ENCODE assay signal across 17 cellular contexts in the genomic region with DNA sequence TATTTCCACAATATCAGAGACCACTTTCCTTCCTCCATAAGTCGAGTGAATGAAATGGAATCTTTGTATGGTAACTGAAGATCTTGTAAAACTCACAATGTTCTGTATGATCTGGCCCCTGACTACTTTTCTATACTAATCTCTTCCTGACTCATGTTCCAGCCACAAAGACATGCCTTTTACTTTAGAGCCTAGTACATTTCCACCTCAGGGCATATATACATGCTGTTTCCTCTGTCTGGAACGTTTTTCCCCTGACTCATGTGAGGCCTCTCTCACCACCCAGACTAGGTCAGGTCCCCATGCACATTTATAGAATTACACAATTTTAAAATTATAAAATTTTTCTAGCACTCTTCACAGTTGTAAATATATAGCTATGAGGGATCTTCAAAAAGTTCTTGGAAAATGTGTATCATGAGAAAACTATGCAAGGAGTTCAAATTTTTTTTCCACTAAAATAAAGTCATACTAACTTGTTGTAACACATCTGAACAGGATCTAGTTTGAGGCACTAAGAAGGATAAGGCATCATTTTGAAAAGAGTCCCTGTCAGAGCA.
DNase-seq lines count a peak whose midpoint lies in the region; ATAC-seq and TF ChIP-seq lines count a peak whose summit lies in the region.
"Had no signal": no experiment of that assay in that cellular context is flagged by ENCODE, and none has a peak within 500 bp of the region (broad histone marks: within the 10 kb centered on the region; RNA-seq: fewer than 3 reads in every experiment).

No MANE protein-coding gene starts in this region.

- H3K36me3 Mint-ChIP-seq in activated CD4-positive, alpha-beta T cell treated with anti-CD3 and anti-CD28 coated beads for 36 hours (ENCODE audit: low read depth): no peaks in the 10 kb centered on the region
- H3K36me3 Mint-ChIP-seq in activated CD4-positive, alpha-beta T cell treated with anti-CD3 and anti-CD28 coated beads, Interleukin-2, amount 10 ng/mL, durations not matched to agents 7 days and 5 days (ENCODE audit: low read depth): no peaks in the 10 kb centered on the region
- H3K36me3 Mint-ChIP-seq: T-cell had no signal

- no peak overlapping the region for H3K27ac Mint-ChIP-seq in activated CD4-positive, alpha-beta T cell treated with anti-CD3 and anti-CD28 coated beads for 36 hours
- no peak overlapping the region for H3K27ac Mint-ChIP-seq in activated CD4-positive, alpha-beta T cell treated with anti-CD3 and anti-CD28 coated beads, Interleukin-2, amount 10 ng/mL, durations not matched to agents 7 days and 5 days
- H3K27ac Mint-ChIP-seq: T-cell had no signal

- POLR2A ChIA-PET in activated CD4-positive, alpha-beta T cell treated with anti-CD3 and anti-CD28 coated beads for 36 hours (lab: Charles Lee): no interaction called here
- POLR2A ChIA-PET in activated CD4-positive, alpha-beta T cell treated with anti-CD3 and anti-CD28 coated beads, Interleukin-2, amount 10 ng/mL, durations not matched to agents 7 days and 5 days (lab: Charles Lee): no interaction called here

- TF ChIP-seq CTCF in retinal pigment epithelial cell (conservative IDR thresholded peaks at IDR 0.05; ENCODE audit: low read depth, low read length): no peak

- no peaks in the 10 kb centered on the region for H3K27me3 Mint-ChIP-seq in activated CD4-positive, alpha-beta T cell treated with anti-CD3 and anti-CD28 coated beads for 36 hours
- H3K27me3 Mint-ChIP-seq in activated CD4-positive, alpha-beta T cell treated with anti-CD3 and anti-CD28 coated beads, Interleukin-2, amount 10 ng/mL, durations not matched to agents 7 days and 5 days: no peaks in the 10 kb centered on the region

- no peak overlapping the region for H3K4me3 ChIP-seq in retinal pigment epithelial cell (ENCODE audit: low read length)
- H3K4me3 ChIP-seq: GM12878, pancreas, transverse colon had no signal

- ATAC-seq in activated CD4-positive, alpha-beta T cell treated with anti-CD3 and anti-CD28 coated beads for 36 hours: peak; percentile 65
- ATAC-seq in GM21360 (IDR thresholded peaks at IDR 0.05; ENCODE audit: unreplicated experiment) (no peak), sciatic nerve (no peak)
- ATAC-seq: GM12878, pancreas, T-cell had no signal

- no peaks in the 10 kb centered on the region for H3K9me3 Mint-ChIP-seq in activated CD4-positive, alpha-beta T cell treated with anti-CD3 and anti-CD28 coated beads for 36 hours (ENCODE audit: low read depth)
- no peaks in the 10 kb centered on the region for H3K9me3 Mint-ChIP-seq in activated CD4-positive, alpha-beta T cell treated with anti-CD3 and anti-CD28 coated beads, Interleukin-2, amount 10 ng/mL, durations not matched to agents 7 days and 5 days
- H3K9me3 Mint-ChIP-seq: T-cell had no signal

- H3K4me1 Mint-ChIP-seq in activated CD4-positive, alpha-beta T cell treated with anti-CD3 and anti-CD28 coated beads for 36 hours: no peaks in the 10 kb centered on the region
- no peaks in the 10 kb centered on the region for H3K4me1 Mint-ChIP-seq in activated CD4-positive, alpha-beta T cell treated with anti-CD3 and anti-CD28 coated beads, Interleukin-2, amount 10 ng/mL, durations not matched to agents 7 days and 5 days
- H3K4me1 Mint-ChIP-seq: T-cell had no signal

- H3K27ac ChIP-seq in epithelial cell of prostate: peak overlapping the region; percentile 75
- H3K27ac ChIP-seq: 22Rv1, pancreas, transverse colon had no signal

- intact Hi-C loops in activated CD4-positive, alpha-beta T cell treated with anti-CD3 and anti-CD28 coated beads for 36 hours (cut with DNase I, micrococcal nuclease): no loop called here
- intact Hi-C loops in sciatic nerve (cut with DNase I): no loop called here

- CTCF ChIA-PET in activated CD4-positive, alpha-beta T cell treated with anti-CD3 and anti-CD28 coated beads for 36 hours (lab: Charles Lee): interaction anchor here (0.7 kb wide), 1 partner anchor 492 kb away, joined by 3 read pairs; no protein-coding TSS in a partner anchor
- CTCF ChIA-PET in activated CD4-positive, alpha-beta T cell treated with anti-CD3 and anti-CD28 coated beads, Interleukin-2, amount 10 ng/mL, durations not matched to agents 7 days and 5 days (lab: Charles Lee): no interaction called here

- no peak overlapping the region for H3K4me3 Mint-ChIP-seq in activated CD4-positive, alpha-beta T cell treated with anti-CD3 and anti-CD28 coated beads for 36 hours
- no peak overlapping the region for H3K4me3 Mint-ChIP-seq in activated CD4-positive, alpha-beta T cell treated with anti-CD3 and anti-CD28 coated beads, Interleukin-2, amount 10 ng/mL, durations not matched to agents 7 days and 5 days
- H3K4me3 Mint-ChIP-seq: T-cell had no signal

- DNase-seq in activated CD4-positive, alpha-beta T cell treated with anti-CD3 and anti-CD28 coated beads for 36 hours: no peak
- no peak for DNase-seq in activated CD4-positive, alpha-beta T cell treated with anti-CD3 and anti-CD28 coated beads, Interleukin-2, amount 10 ng/mL, durations not matched to agents 7 days and 5 days
- peak; percentile 14 for DNase-seq in RKO (ENCODE audit: low spot score)
- DNase-seq in epithelial cell of prostate (ENCODE audit: low read depth, low spot score): peak; percentile 62
- DNase-seq in retinal pigment epithelial cell (ENCODE audit: low read depth): peak; percentile 11
- DNase-seq in middle frontal gyrus (ENCODE audit: extremely low spot score, low spot score): no peak
- no peak for DNase-seq in sciatic nerve (ENCODE audit: low spot score)
- DNase-seq: activated CD4-positive, alpha-beta T cell treated with anti-CD3 and anti-CD28 coated beads for 4 hours; caudate nucleus; NCI-H2107; pancreas; stimulated activated CD4-positive, alpha-beta T cell treated with anti-CD3 and anti-CD28 coated beads, Interleukin-15, amount 100 ng/mL, for 24 hours; T-cell; transverse colon had no signal

Comparison
In these comparisons a context has a peak if more than half of its experiments do, and no peak if none do; other contexts are left out.
1. DNase-seq: peak in RKO (single experiment), epithelial cell of prostate (single experiment) and retinal pigment epithelial cell (single experiment); none in activated CD4-positive, alpha-beta T cell treated with anti-CD3 and anti-CD28 coated beads for 36 hours (single experiment), activated CD4-positive, alpha-beta T cell treated with anti-CD3 and anti-CD28 coated beads, Interleukin-2, amount 10 ng/mL, durations not matched to agents 7 days and 5 days (single experiment), middle frontal gyrus (single experiment) and sciatic nerve (single experiment).